ENCODE assay signal across 13 cellular contexts in genomic region chr2:205047273-205047839, GRCh38.
DNase-seq lines count a peak whose midpoint lies in the region; ATAC-seq and TF ChIP-seq lines count a peak whose summit lies in the region.
"Had no signal": no experiment of that assay in that cellular context is flagged by ENCODE, and none has a peak within 500 bp of the region (broad histone marks: within the 10 kb centered on the region; RNA-seq: fewer than 3 reads in every experiment).

No MANE protein-coding gene starts in this region.

- intact Hi-C loops in gastrocnemius medialis (cut with DNase I; ENCODE audit: low total_unique reads): no loop called here
- intact Hi-C loops in transverse colon (cut with DNase I; ENCODE audit: low total_unique reads): no loop called here

- TF ChIP-seq EP300 in transverse colon (IDR thresholded peaks at IDR 0.05; ENCODE audit: low read depth): no peak

- H3K36me3 ChIP-seq in BE2C (no peaks in the 10 kb centered on the region), HAP-1 (replicated peaks) (no peaks in the 10 kb centered on the region), gastrocnemius medialis (no peaks in the 10 kb centered on the region), transverse colon (no peaks in the 10 kb centered on the region)
- H3K36me3 ChIP-seq: breast epithelium, esophagus squamous epithelium, Peyer's patch had no signal

- ATAC-seq in gastrocnemius medialis: no peak
- ATAC-seq: mucosa of descending colon had no signal

- no peak for DNase-seq in BE2C
- peak; percentile 73 to 80 for DNase-seq in HAP-1 (ENCODE audit: low spot score in 2 of 2)
- DNase-seq in NCI-H345 treated with DMSO at 0.1 percent for 48 hours (lab: John Stamatoyannopoulos, UW; ENCODE audit: unreplicated experiment): peak; percentile 15
- DNase-seq in iPS DF 4.7 (ENCODE audit: extremely low read depth, low spot score): peak; percentile 76
- DNase-seq in NCI-H526 (lab: John Stamatoyannopoulos, UW): no peak
- DNase-seq in SHP77 treated with DMSO at 0.1 percent for 48 hours (lab: John Stamatoyannopoulos, UW): no peak
- no peak for DNase-seq in gastrocnemius medialis
- no peak for DNase-seq in transverse colon
- DNase-seq: activated CD4-positive, alpha-beta T cell treated with anti-CD3 and anti-CD28 coated beads, Interleukin-2, amount 50 U/mL, for 48 hours; esophagus squamous epithelium; mucosa of descending colon; Peyer's patch had no signal

- no peak overlapping the region for H3K27ac ChIP-seq in gastrocnemius medialis
- H3K27ac ChIP-seq in transverse colon: no peak overlapping the region
- H3K27ac ChIP-seq: esophagus squamous epithelium, Peyer's patch had no signal

- TF ChIP-seq POLR2A in gastrocnemius medialis (IDR thresholded peaks at IDR 0.05) (no peak), transverse colon (IDR thresholded peaks at IDR 0.05) (no peak)

- 100% methylated on average over 1 of the region's 1 CpG for WGBS in transverse colon (ENCODE audit: low coverage in 1 of 2), 2 donors

- in situ Hi-C loops in HAP-1 (cut with MboI; ENCODE audit: low sequenced_read_pairs): no loop called here
- in situ Hi-C loops in gastrocnemius medialis (cut with MboI; ENCODE audit: low sequenced_read_pairs in 4 of 4): no loop called here
- in situ Hi-C loops in transverse colon (cut with MboI; ENCODE audit: low pct_ligation_motif_present in 1 of 4, low pct_unique_long_range_greater_than_20kb in 1 of 4, low sequenced_read_pairs in 3 of 4): no loop called here

- H3K27me3 ChIP-seq in BE2C (no peaks in the 10 kb centered on the region), HAP-1 (ENCODE audit: low read depth) (no peaks in the 10 kb centered on the region), gastrocnemius medialis (no peaks in the 10 kb centered on the region), transverse colon (no peaks in the 10 kb centered on the region)
- H3K27me3 ChIP-seq: breast epithelium, esophagus squamous epithelium, Peyer's patch had no signal

- H3K9me3 ChIP-seq in BE2C: 0 out of 2 replicates have a peak, but pooled peaks cover 2% of the 10 kb centered on the region
- H3K9me3 ChIP-seq in HAP-1: no peaks in the 10 kb centered on the region
- no peaks in the 10 kb centered on the region for H3K9me3 ChIP-seq in gastrocnemius medialis
- H3K9me3 ChIP-seq in transverse colon: no peaks in the 10 kb centered on the region
- H3K9me3 ChIP-seq: breast epithelium, esophagus squamous epithelium, mucosa of descending colon, Peyer's patch had no signal

- TF ChIP-seq CTCF in BE2C (IDR thresholded peaks at IDR 0.05; ENCODE audit: low read depth, low read length): peak; percentile 18; the same call in 1 of the 2 replicates
- TF ChIP-seq CTCF in gastrocnemius medialis (IDR thresholded peaks at IDR 0.05 in 4 of 5, conservative IDR thresholded peaks at IDR 0.05 in 1 of 5): no peak
- TF ChIP-seq CTCF in transverse colon (IDR thresholded peaks at IDR 0.05): no peak

- peaks cover 3% of the 10 kb centered on the region; the same call in 1 of the 2 replicates for H3K4me1 ChIP-seq in BE2C
- H3K4me1 ChIP-seq in HAP-1: 0 out of 2 replicates have a peak, but pooled peaks cover 5% of the 10 kb centered on the region
- peaks cover 5 to 9% of the 10 kb centered on the region in 2 donors for H3K4me1 ChIP-seq in gastrocnemius medialis
- no peaks in the 10 kb centered on the region for H3K4me1 ChIP-seq in transverse colon
- H3K4me1 ChIP-seq: breast epithelium, esophagus squamous epithelium, Peyer's patch had no signal

- H3K4me3 ChIP-seq in BE2C (ENCODE audit: low read depth, low read length) (no peak overlapping the region), HAP-1 (no peak overlapping the region), gastrocnemius medialis (no peak overlapping the region), transverse colon (no peak overlapping the region)
- H3K4me3 ChIP-seq: breast epithelium, esophagus squamous epithelium, mucosa of descending colon, Peyer's patch had no signal

Comparison
In these comparisons a context has a peak if more than half of its experiments do, and no peak if none do; other contexts are left out.
1. DNase-seq: peak in HAP-1 (2 of 2), NCI-H345 treated with DMSO at 0.1 percent for 48 hours (single experiment) and iPS DF 4.7 (single experiment); none in BE2C (single experiment), NCI-H526 (0 of 2), SHP77 treated with DMSO at 0.1 percent for 48 hours (single experiment), gastrocnemius medialis (0 of 2) and transverse colon (single experiment).